ENCODE assay signal across 18 cellular contexts in the genomic region with DNA sequence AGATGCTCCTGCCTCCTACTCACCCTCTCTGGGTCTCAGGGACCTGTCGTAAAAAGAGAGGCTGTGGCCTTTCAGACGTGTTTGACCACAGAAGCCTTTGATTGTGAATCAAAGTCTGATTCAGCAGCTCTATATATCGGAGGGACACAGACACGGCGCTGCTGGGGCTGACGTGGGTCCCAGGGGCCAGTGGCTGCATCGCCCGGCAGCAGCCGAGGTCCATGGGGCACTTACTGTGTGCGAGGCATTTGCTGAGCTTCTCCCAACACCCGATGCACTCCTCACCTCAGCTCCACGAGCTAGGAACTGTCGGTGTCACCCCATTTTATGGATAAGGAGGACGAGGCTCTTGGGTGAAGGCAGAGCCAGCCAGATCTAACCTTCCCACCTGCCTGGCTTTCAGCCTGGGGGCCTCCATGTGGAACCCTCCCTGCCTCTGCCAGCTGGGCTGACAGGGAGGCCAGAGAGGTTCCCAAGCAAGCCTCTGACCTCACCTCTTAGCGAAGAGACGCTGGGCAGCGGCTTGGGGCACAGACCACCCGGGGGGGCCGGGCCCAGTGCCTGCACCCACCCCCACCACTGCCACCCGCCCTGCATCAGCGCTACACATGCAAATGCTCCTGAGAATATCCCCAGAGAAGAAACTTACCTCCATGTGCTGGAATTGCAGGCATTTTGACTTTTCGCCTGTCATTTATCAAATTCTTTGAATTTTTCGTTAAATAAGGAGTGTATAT. TPM values are rescaled to one million over a fixed set of nuclear protein-coding genes. Genes with fewer than 3 reads are reported as not detected.
DNase-seq lines count a peak whose midpoint lies in the region; ATAC-seq, FAIRE-seq and TF ChIP-seq lines count a peak whose summit lies in the region.
"Had no signal": no experiment of that assay in that cellular context is flagged by ENCODE, and none has a peak within 500 bp of the region (broad histone marks: within the 10 kb centered on the region; RNA-seq: fewer than 3 reads in every experiment).

No MANE protein-coding gene starts in this region.

- no peak for TF ChIP-seq RAD21 in A549 (conservative IDR thresholded peaks at IDR 0.05 in 1 of 2, IDR thresholded peaks at IDR 0.05 in 1 of 2)

- no peak overlapping the region for H3K9ac ChIP-seq in kidney (ENCODE audit: low read length in 2 of 2)

- peaks cover 6% of the 10 kb centered on the region for H3K36me3 Mint-ChIP-seq in chondrocyte (ENCODE audit: low read depth)
- H3K36me3 Mint-ChIP-seq: CD14-positive monocyte had no signal

- FAIRE-seq in A549 (lab: Jason Lieb, UNC) (no peak), kidney (lab: Jason Lieb, UNC) (no peak)
- FAIRE-seq: A204.1, GM12892, H54 had no signal

- TF ChIP-seq EP300 in A549 (IDR thresholded peaks at IDR 0.05): no peak
- TF ChIP-seq EP300 in esophagus muscularis mucosa (IDR thresholded peaks at IDR 0.05): no peak

- H3K27me3 ChIP-seq in esophagus muscularis mucosa (no peaks in the 10 kb centered on the region), thoracic aorta (replicated peaks; ENCODE audit: insufficient read depth) (no peaks in the 10 kb centered on the region)

- H3K4me3 ChIP-seq in A549: no peak overlapping the region
- H3K4me3 ChIP-seq in esophagus muscularis mucosa: no peak overlapping the region
- peak overlapping the region; percentile 47 for H3K4me3 ChIP-seq in thoracic aorta
- no peak overlapping the region for H3K4me3 ChIP-seq in kidney (ENCODE audit: low read length in 2 of 2)

- no peak for TF ChIP-seq POLR2A in A549 (IDR thresholded peaks at IDR 0.05; ENCODE audit: low read length)
- no peak for TF ChIP-seq POLR2A in esophagus muscularis mucosa (IDR thresholded peaks at IDR 0.05; ENCODE audit: low read depth)

- CTCF ChIA-PET in A549 (lab: Yijun Ruan, JAX) (interaction anchor here (0.7 to 4.6 kb wide), 4 partner anchors 9 to 36 kb away, joined by 3 to 19 read pairs (median 4); no protein-coding TSS in a partner anchor), RWPE1 (lab: Yijun Ruan, JAX) (no interaction called here)

- peak overlapping the region in 1 of 2 experiments; percentile 97; a peak in 4 of 6 replicates for H3K27ac ChIP-seq in A549
- H3K27ac ChIP-seq in RWPE1: peak overlapping the region; percentile 96
- peak overlapping the region in 3 of 4 donors; percentile 5 to 36 (median 11) for H3K27ac ChIP-seq in esophagus muscularis mucosa (replicated peaks in 1 of 4)
- peak overlapping the region; percentile 77 to 84 for H3K27ac ChIP-seq in thoracic aorta
- H3K27ac ChIP-seq in kidney (ENCODE audit: low read depth in 2 of 2, low read length in 2 of 2): no peak overlapping the region

- H3K27me3 Mint-ChIP-seq in chondrocyte (ENCODE audit: low read depth): no peaks in the 10 kb centered on the region

- no peak for DNase-seq in A549 (ENCODE audit: low read depth in 1 of 2, low spot score in 1 of 2)
- DNase-seq in RWPE1 (ENCODE audit: low spot score): no peak
- no peak for DNase-seq in esophagus muscularis mucosa (ENCODE audit: extremely low spot score)
- DNase-seq in thoracic aorta (ENCODE audit: low spot score): no peak
- no peak for DNase-seq in stimulated activated naive CD4-positive, alpha-beta T cell treated with Interleukin-2 at 50 U/mL for 16 hours (lab: John Stamatoyannopoulos, UW)
- DNase-seq in NCI-H146 treated with DMSO at 0.1 percent for 48 hours (lab: John Stamatoyannopoulos, UW; ENCODE audit: unreplicated experiment): no peak
- DNase-seq in kidney: no peak
- no peak for DNase-seq in chondrocyte (ENCODE audit: low spot score)
- DNase-seq: DMS153, NCI-H1048, NCI-H146, NCI-H2227 treated with DMSO at 0.1 percent for 48 hours, NCI-H524 treated with DMSO at 0.1 percent for 48 hours, SIG-M5 had no signal

- no peaks in the 10 kb centered on the region for H3K9me3 ChIP-seq in A549
- H3K9me3 ChIP-seq in esophagus muscularis mucosa: no peaks in the 10 kb centered on the region
- H3K9me3 ChIP-seq in thoracic aorta: no peaks in the 10 kb centered on the region
- no peaks in the 10 kb centered on the region for H3K9me3 ChIP-seq in kidney (ENCODE audit: control insufficient read depth in 1 of 2, low read length in 2 of 2)

- WGBS in A549 (ENCODE audit: missing lambda C conversion rate): 91% methylated on average over 21 of the region's 23 CpGs
- WGBS in esophagus muscularis mucosa: 80% methylated on average over 19 of the region's 23 CpGs

- H3K4me1 ChIP-seq in A549 (peaks cover 100% of the 10 kb centered on the region), esophagus muscularis mucosa (peaks cover 43 to 92% (median 82%) of the 10 kb centered on the region in 4 donors), thoracic aorta (ENCODE audit: control insufficient read depth in 1 of 2, low read depth in 2 of 2) (peaks cover 69 to 100% of the 10 kb centered on the region in 2 donors), kidney (ENCODE audit: control insufficient read depth in 1 of 2, insufficient read depth in 1 of 2, low read depth in 1 of 2, low read length in 2 of 2) (peaks cover 12 to 15% of the 10 kb centered on the region in 2 donors)

- no peaks in the 10 kb centered on the region for H3K9me3 Mint-ChIP-seq in chondrocyte (ENCODE audit: low read depth)
- H3K9me3 Mint-ChIP-seq: CD14-positive monocyte had no signal

- no peak overlapping the region for H3K27ac Mint-ChIP-seq in chondrocyte (ENCODE audit: unreplicated experiment)
- H3K27ac Mint-ChIP-seq: CD14-positive monocyte had no signal

- H3K4me3 Mint-ChIP-seq in chondrocyte (ENCODE audit: unreplicated experiment): no peak overlapping the region
- H3K4me3 Mint-ChIP-seq: CD14-positive monocyte had no signal

- TF ChIP-seq CTCF in A549 (IDR thresholded peaks at IDR 0.05) (no peak), RWPE1 (conservative IDR thresholded peaks at IDR 0.05; ENCODE audit: low read depth) (no peak), esophagus muscularis mucosa (IDR thresholded peaks at IDR 0.05) (no peak), thoracic aorta (IDR thresholded peaks at IDR 0.05) (no peak), kidney (IDR thresholded peaks at IDR 0.05; ENCODE audit: borderline replicate concordance, extremely low read depth, insufficient read depth) (no peak), chondrocyte (IDR thresholded peaks at IDR 0.05) (no peak)

- H3K36me3 ChIP-seq in esophagus muscularis mucosa: no peaks in the 10 kb centered on the region
- no peaks in the 10 kb centered on the region for H3K36me3 ChIP-seq in thoracic aorta
- H3K36me3 ChIP-seq in kidney (ENCODE audit: control insufficient read depth in 1 of 2, insufficient read depth in 2 of 2, low read length in 2 of 2): no peaks in the 10 kb centered on the region

- peaks cover 94% of the 10 kb centered on the region for H3K4me1 Mint-ChIP-seq in chondrocyte (ENCODE audit: low read depth)

- peak overlapping the region; percentile 85; the same call in 2 of the 3 replicates for H3K4me2 ChIP-seq in A549

- ATAC-seq in A549 (no peak), thoracic aorta (ENCODE audit: insufficient number of reproducible peaks, low FRiP score, low read depth) (no peak)

- POLR2A ChIA-PET in A549 (lab: Yijun Ruan, JAX) (no interaction called here), RWPE1 (lab: Yijun Ruan, JAX; ENCODE audit: low non-redundant PET) (no interaction called here)

- intact Hi-C loops in esophagus muscularis mucosa (cut with DNase I): loop anchor here (10.0 kb wide), 1 partner anchor 55 kb away; no protein-coding TSS in a partner anchor
- intact Hi-C loops in kidney (cut with DNase I): no loop called here

TF ChIP-seq in A549, 52 proteins besides CTCF, POLR2A, EP300 and RAD21:
- TF ChIP-seq HDAC2 (IDR thresholded peaks at IDR 0.05): no peak
- TF ChIP-seq SMC3 (IDR thresholded peaks at IDR 0.05): no peak
- TF ChIP-seq JUN (IDR thresholded peaks at IDR 0.05): 0 out of 5 replicates have a peak, but pooled peaks have one; percentile 16 to 28

RNA-seq across cellular contexts. Expression of gene PMEPA1, which starts 19.9 kb away (rescaled TPM):
- polyA plus RNA-seq in A549 (2011; rRNA removed) (131 and 150 TPM in 2 replicates), A549 (2017; fragmentation: RNase III; extraction: RNeasy Plus Mini Kit Qiagen cat#74134 plus additional on column Dnase treatment) (114 to 152 TPM (median 147 TPM) in 3 replicates), kidney (ENCODE audit: insufficient read depth, low read depth, low replicate concordance) (12.9 TPM)
- 145 and 229 TPM in 2 replicates for polyA plus RNA-seq in A549 (2012; cell fraction: cytosol; rRNA removed)
- polyA plus RNA-seq in A549 (2012; cell fraction: nucleus; rRNA removed): 263 and 339 TPM in 2 replicates
- polyA minus RNA-seq in A549 (2011; rRNA and poly(A)+ RNA removed): 151 and 188 TPM in 2 replicates
- total RNA-seq in esophagus muscularis mucosa (10 to 100 TPM; 10.4 to 37.8 (median 17.4) TPM), thoracic aorta (100 to 1,000 TPM in 1 of 2 donors, 10 to 100 TPM in 1; 68.4 to 104 TPM), kidney (30.4 TPM), chondrocyte (151 to 298 TPM (median 163 TPM) in 3 replicates)

Comparison
In these comparisons a context has a peak if more than half of its experiments do, and no peak if none do; other contexts are left out.
1. H3K27ac ChIP-seq: peak in RWPE1 (single experiment), esophagus muscularis mucosa (3 of 4) and thoracic aorta (2 of 2); none in kidney (0 of 2).